ENCODE assay signal across 20 cellular contexts in genomic region chr7:73960548-73960947, GRCh38.
A peak's percentile ranks its signal among the peaks of the same experiment; 100 is the strongest.
DNase-seq lines count a peak whose midpoint lies in the region; ATAC-seq and TF ChIP-seq lines count a peak whose summit lies in the region.
"Had no signal": no experiment of that assay in that cellular context is flagged by ENCODE, and none has a peak within 500 bp of the region (broad histone marks: within the 10 kb centered on the region; RNA-seq: fewer than 3 reads in every experiment).

No MANE protein-coding gene starts in this region.

- no peak overlapping the region for H3K27ac Mint-ChIP-seq in Calu3 (ENCODE audit: unreplicated experiment)
- H3K27ac Mint-ChIP-seq: CD8-positive, alpha-beta memory T cell; HFFc6 had no signal

- no peaks in the 10 kb centered on the region for H3K27me3 Mint-ChIP-seq in Calu3 (ENCODE audit: unreplicated experiment)

- H3K4me1 ChIP-seq in mucosa of descending colon (ENCODE audit: low read depth) (no peaks in the 10 kb centered on the region), tibial nerve (no peaks in the 10 kb centered on the region)
- H3K4me1 ChIP-seq: body of pancreas, heart right ventricle, SJSA1, testis had no signal

- no peaks in the 10 kb centered on the region for H3K36me3 Mint-ChIP-seq in Calu3 (ENCODE audit: insufficient read depth, unreplicated experiment)

- TF ChIP-seq CTCF in Calu3 (IDR thresholded peaks at IDR 0.05; ENCODE audit: unreplicated experiment) (no peak), mucosa of descending colon (IDR thresholded peaks at IDR 0.05) (no peak), tibial nerve (IDR thresholded peaks at IDR 0.05) (no peak)

- ATAC-seq in mucosa of descending colon (peak; percentile 93), HG03135 (IDR thresholded peaks at IDR 0.05; ENCODE audit: unreplicated experiment) (no peak)
- ATAC-seq: body of pancreas, heart right ventricle, right cardiac atrium had no signal

- DNase-seq in Calu3 = peak; percentile 62
- peak; percentile 69 for DNase-seq in KBM-7
- DNase-seq in RPMI8226 = peak; percentile 81
- DNase-seq in mucosa of descending colon = peak; percentile 73 to 90 (median 88)
- DNase-seq in ACHN = no peak
- DNase-seq in tibial nerve (ENCODE audit: low spot score in 2 of 2) = no peak
- no peak for DNase-seq in dedifferentiated amniotic fluid mesenchymal stem cell (ENCODE audit: extremely low spot score)
- DNase-seq: CD8-positive, alpha-beta memory T cell; DND-41; heart right ventricle; HFFc6; NCI-H1694; NCI-H446 treated with DMSO at 0.1 percent for 48 hours; nucleus accumbens; right cardiac atrium; testis had no signal

- H3K36me3 ChIP-seq in mucosa of descending colon (ENCODE audit: low read depth) = no peaks in the 10 kb centered on the region
- no peaks in the 10 kb centered on the region for H3K36me3 ChIP-seq in tibial nerve
- H3K36me3 ChIP-seq: heart right ventricle, SJSA1 had no signal

- 73 to 77% methylated on average over 3 of the region's 3 CpGs for WGBS in tibial nerve, 2 donors

- H3K27ac ChIP-seq in tibial nerve = no peak overlapping the region
- H3K27ac ChIP-seq: body of pancreas, heart right ventricle, KMS-11, SJSA1, testis had no signal

- TF ChIP-seq EP300 in tibial nerve (IDR thresholded peaks at IDR 0.05) = no peak

- CTCF ChIA-PET in Calu3 (lab: Charles Lee) = interaction anchor here (0.9 kb wide), 1 partner anchor 19 kb away, joined by 4 read pairs; no protein-coding TSS in a partner anchor

- peaks cover 20% of the 10 kb centered on the region for H3K9me3 ChIP-seq in mucosa of descending colon
- peaks cover 0 to 23% (median 3%) of the 10 kb centered on the region in 4 donors for H3K9me3 ChIP-seq in tibial nerve
- H3K9me3 ChIP-seq: body of pancreas, testis had no signal

- H3K9me3 Mint-ChIP-seq in Calu3 (ENCODE audit: low read depth, unreplicated experiment) = peaks cover 12% of the 10 kb centered on the region

- no peaks in the 10 kb centered on the region for H3K27me3 ChIP-seq in tibial nerve
- H3K27me3 ChIP-seq: body of pancreas, heart right ventricle, SJSA1, testis had no signal

- no peak for TF ChIP-seq POLR2A in tibial nerve (IDR thresholded peaks at IDR 0.05)

- no TSS peak for BruUV-seq in Calu3 (replicated peaks; lab: Mats Ljungman, UMichigan)

- H3K4me3 ChIP-seq in mucosa of descending colon (no peak overlapping the region), tibial nerve (no peak overlapping the region)
- H3K4me3 ChIP-seq: body of pancreas, heart right ventricle, SJSA1, testis had no signal

- peaks cover 7% of the 10 kb centered on the region for H3K4me1 Mint-ChIP-seq in Calu3 (ENCODE audit: low read depth, unreplicated experiment)
- H3K4me1 Mint-ChIP-seq: CD8-positive, alpha-beta memory T cell had no signal

- no peak overlapping the region for H3K4me3 Mint-ChIP-seq in Calu3 (ENCODE audit: low read depth, unreplicated experiment)
- H3K4me3 Mint-ChIP-seq: CD8-positive, alpha-beta memory T cell; HFFc6 had no signal

- in situ Hi-C loops in KBM-7 (cut with MboI; ENCODE audit: low pct_unique_long_range_greater_than_20kb, low sequenced_read_pairs) = no loop called here
- in situ Hi-C loops in ACHN (cut with HindIII; ENCODE audit: low pct_ligation_motif_present, low pct_unique_long_range_greater_than_20kb, low sequenced_read_pairs) = no loop called here

- intact Hi-C loops in Calu3 (cut with micrococcal nuclease; ENCODE audit: unreplicated experiment) (no loop called here), mucosa of descending colon (cut with DNase I, micrococcal nuclease) (no loop called here)

Comparison
In these comparisons a context has a peak if more than half of its experiments do, and no peak if none do; other contexts are left out.
1. DNase-seq: peak in Calu3 (single experiment), KBM-7 (single experiment), RPMI8226 (single experiment) and mucosa of descending colon (3 of 3); none in ACHN (single experiment), tibial nerve (0 of 2) and dedifferentiated amniotic fluid mesenchymal stem cell (single experiment).